Comparison of ENCODE assay signal across 1 cellular context in the genomic region with DNA sequence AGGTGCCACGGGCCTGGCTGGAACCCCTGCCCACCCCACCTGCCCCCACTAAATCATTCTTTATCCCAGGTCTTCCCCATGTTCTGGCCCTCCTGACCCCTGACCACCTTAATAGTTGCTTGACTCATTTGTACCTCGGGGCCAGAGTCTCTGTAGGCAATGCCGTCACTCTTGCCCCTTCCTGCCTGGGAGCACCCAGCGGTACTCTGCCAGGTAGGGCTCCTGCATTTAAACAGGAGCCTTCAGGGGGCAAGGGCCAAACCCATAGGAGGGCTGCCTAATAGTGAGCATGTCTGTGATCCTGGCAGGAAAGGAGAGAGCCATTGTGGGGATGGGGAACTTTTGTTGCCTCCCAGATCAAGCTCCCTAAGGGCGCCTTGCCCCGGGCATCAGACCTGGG.
TF ChIP-seq lines count a peak whose summit lies in the region.

No MANE protein-coding gene starts in this region.

TF ChIP-seq in IMR-90, 13 proteins besides CTCF, POLR2A, EP300 and RAD21:
- TF ChIP-seq MAFK (IDR thresholded peaks at IDR 0.05; ENCODE audit: low read depth, low read length) = no peak
- TF ChIP-seq RFX5 (IDR thresholded peaks at IDR 0.05; ENCODE audit: low read depth, low read length) = no peak
- TF ChIP-seq SMC3 (IDR thresholded peaks at IDR 0.05; ENCODE audit: low read depth, low read length) = no peak
- TF ChIP-seq NFE2L2 (IDR thresholded peaks at IDR 0.05; ENCODE audit: low read depth, low read length) = no peak
- TF ChIP-seq BHLHE40 (IDR thresholded peaks at IDR 0.05; ENCODE audit: low read depth, low read length) = no peak
- TF ChIP-seq RCOR1 (IDR thresholded peaks at IDR 0.05; ENCODE audit: insufficient replicate concordance, low read length) = no peak
- no peak for TF ChIP-seq CHD1 (IDR thresholded peaks at IDR 0.05; ENCODE audit: low read depth, low read length)
- TF ChIP-seq, protein P1, sequence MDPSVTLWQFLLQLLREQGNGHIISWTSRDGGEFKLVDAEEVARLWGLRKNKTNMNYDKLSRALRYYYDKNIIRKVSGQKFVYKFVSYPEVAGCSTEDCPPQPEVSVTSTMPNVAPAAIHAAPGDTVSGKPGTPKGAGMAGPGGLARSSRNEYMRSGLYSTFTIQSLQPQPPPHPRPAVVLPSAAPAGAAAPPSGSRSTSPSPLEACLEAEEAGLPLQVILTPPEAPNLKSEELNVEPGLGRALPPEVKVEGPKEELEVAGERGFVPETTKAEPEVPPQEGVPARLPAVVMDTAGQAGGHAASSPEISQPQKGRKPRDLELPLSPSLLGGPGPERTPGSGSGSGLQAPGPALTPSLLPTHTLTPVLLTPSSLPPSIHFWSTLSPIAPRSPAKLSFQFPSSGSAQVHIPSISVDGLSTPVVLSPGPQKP (IDR thresholded peaks at IDR 0.05; ENCODE audit: borderline replicate concordance, low read depth, low read length) = no peak
- TF ChIP-seq CEBPB (IDR thresholded peaks at IDR 0.05; ENCODE audit: low read depth, low read length) = no peak
- TF ChIP-seq FOS (IDR thresholded peaks at IDR 0.05; ENCODE audit: low read depth, low read length) = no peak
- no peak for TF ChIP-seq MAZ (IDR thresholded peaks at IDR 0.05; ENCODE audit: borderline replicate concordance, low read depth, low read length)
- no peak for TF ChIP-seq MXI1 (IDR thresholded peaks at IDR 0.05; ENCODE audit: borderline replicate concordance, low read depth, low read length)
- TF ChIP-seq, protein P2, sequence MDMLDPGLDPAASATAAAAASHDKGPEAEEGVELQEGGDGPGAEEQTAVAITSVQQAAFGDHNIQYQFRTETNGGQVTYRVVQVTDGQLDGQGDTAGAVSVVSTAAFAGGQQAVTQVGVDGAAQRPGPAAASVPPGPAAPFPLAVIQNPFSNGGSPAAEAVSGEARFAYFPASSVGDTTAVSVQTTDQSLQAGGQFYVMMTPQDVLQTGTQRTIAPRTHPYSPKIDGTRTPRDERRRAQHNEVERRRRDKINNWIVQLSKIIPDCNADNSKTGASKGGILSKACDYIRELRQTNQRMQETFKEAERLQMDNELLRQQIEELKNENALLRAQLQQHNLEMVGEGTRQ (IDR thresholded peaks at IDR 0.05; ENCODE audit: low read depth, low read length) = no peak
